ENCODE assay signal across 16 cellular contexts in the genomic region with DNA sequence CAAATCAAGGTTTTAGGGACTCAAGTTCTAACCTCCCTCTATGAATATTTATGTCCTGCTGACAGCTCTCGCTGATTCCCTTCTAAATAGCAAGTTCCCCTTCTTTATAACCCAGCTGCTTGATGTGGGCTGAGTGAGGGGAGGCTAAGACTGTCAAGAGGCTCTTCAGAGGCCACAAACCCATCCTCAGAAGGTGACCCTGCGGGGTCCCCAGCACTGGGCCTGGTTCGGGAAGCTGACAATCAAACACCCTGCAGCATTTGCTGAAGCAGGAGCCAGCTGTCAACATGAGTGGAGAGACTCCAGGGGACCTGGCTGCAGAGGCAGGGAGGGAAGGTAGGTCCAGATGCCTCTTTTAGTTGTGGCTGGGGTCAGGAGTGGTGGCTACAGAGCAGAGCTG. TPM values are rescaled to one million over a fixed set of nuclear protein-coding genes. Genes with fewer than 3 reads are reported as not detected.
DNase-seq lines count a peak whose midpoint lies in the region; ATAC-seq and TF ChIP-seq lines count a peak whose summit lies in the region.
"Had no signal": no experiment of that assay in that cellular context is flagged by ENCODE, and none has a peak within 500 bp of the region (broad histone marks: within the 10 kb centered on the region; RNA-seq: fewer than 3 reads in every experiment).

No MANE protein-coding gene starts in this region.

- peaks cover 19% of the 10 kb centered on the region for H3K4me1 Mint-ChIP-seq in T-helper 2 cell treated with Interferon-gamma antibody and Interleukin-4, amounts not matched to agents 5 μg/mL and 100 μg/mL, for 36 hours (ENCODE audit: low read depth)
- peaks cover 36 to 70% (median 58%) of the 10 kb centered on the region in 4 donors for H3K4me1 Mint-ChIP-seq in CD4-positive, alpha-beta memory T cell
- H3K4me1 Mint-ChIP-seq in naive B cell = peaks cover 21 to 36% (median 35%) of the 10 kb centered on the region in 3 donors

- no peak for TF ChIP-seq CTCF in Panc1 (IDR thresholded peaks at IDR 0.05)

- DNase-seq in T-helper 2 cell treated with Interferon-gamma antibody and Interleukin-4, amounts not matched to agents 5 μg/mL and 100 μg/mL, for 36 hours (ENCODE audit: low spot score) = no peak
- DNase-seq in T-helper 2 cell (no peak), Panc1 (ENCODE audit: low read depth, low spot score) (no peak), naive B cell (no peak), AML-193 (lab: John Stamatoyannopoulos, UW) (no peak), superior temporal gyrus (ENCODE audit: extremely low spot score) (no peak), CD1c-positive myeloid dendritic cell (ENCODE audit: extremely low spot score) (no peak)
- DNase-seq in CD4-positive, alpha-beta memory T cell = no peak
- DNase-seq: activated CD4-positive, alpha-beta T cell treated with anti-CD3 and anti-CD28 coated beads, Interleukin-2, amount 50 U/mL, for 1 hour; anterior cingulate cortex; left cardiac atrium; midbrain; NCI-H1930; NCI-H526 treated with DMSO at 0.1 percent for 48 hours; nucleus accumbens; stomach had no signal

- H3K27ac Mint-ChIP-seq in T-helper 2 cell treated with Interferon-gamma antibody and Interleukin-4, amounts not matched to agents 5 μg/mL and 100 μg/mL, for 36 hours = peak overlapping the region; percentile 62
- peak overlapping the region; percentile 89 to 98 (median 92) for H3K27ac Mint-ChIP-seq in CD4-positive, alpha-beta memory T cell
- H3K27ac Mint-ChIP-seq in naive B cell = peak overlapping the region in 4 of 6 donors; percentile 25 to 93 (median 78)

- POLR2A ChIA-PET in CD4-positive, alpha-beta memory T cell (lab: Charles Lee; ENCODE audit: partially characterized antibody) = interaction anchor here (1.6 to 23.5 kb wide), 5 partner anchors 14 to 78 kb away, joined by 4 to 977 read pairs (median 8); partner anchors contain the start of gene CCDC167
- POLR2A ChIA-PET in Panc1 (lab: Charles Lee) = no interaction called here

- H3K27me3 ChIP-seq in CD4-positive, alpha-beta memory T cell (ENCODE audit: insufficient read depth, low read length) = no peaks in the 10 kb centered on the region
- H3K27me3 ChIP-seq in Panc1 (ENCODE audit: control insufficient read depth, insufficient read depth, low read length) = no peaks in the 10 kb centered on the region
- H3K27me3 ChIP-seq: stomach had no signal

- H3K27ac ChIP-seq in CD4-positive, alpha-beta memory T cell (ENCODE audit: low read depth, low read length) = peak overlapping the region; percentile 22
- H3K27ac ChIP-seq in Panc1 (ENCODE audit: low read length) = peak overlapping the region; percentile 18; the same call in 1 of the 2 replicates
- H3K27ac ChIP-seq: stomach had no signal

- no peaks in the 10 kb centered on the region for H3K9me3 Mint-ChIP-seq in T-helper 2 cell treated with Interferon-gamma antibody and Interleukin-4, amounts not matched to agents 5 μg/mL and 100 μg/mL, for 36 hours
- no peaks in the 10 kb centered on the region for H3K9me3 Mint-ChIP-seq in CD4-positive, alpha-beta memory T cell
- no peaks in the 10 kb centered on the region for H3K9me3 Mint-ChIP-seq in naive B cell

- ATAC-seq in Panc1 = no peak
- ATAC-seq in naive B cell (ENCODE audit: low read depth in 2 of 2) = no peak
- ATAC-seq: left cardiac atrium had no signal

- no peaks in the 10 kb centered on the region for H3K9me3 ChIP-seq in CD4-positive, alpha-beta memory T cell (ENCODE audit: control insufficient read depth in 1 of 2, low read length in 2 of 2)
- H3K9me3 ChIP-seq in Panc1 (ENCODE audit: control insufficient read depth, insufficient read depth, low read depth, low read length) = no peaks in the 10 kb centered on the region
- H3K9me3 ChIP-seq: stomach had no signal

- no TSS peak for BruUV-seq in Panc1 (replicated peaks; lab: Mats Ljungman, UMichigan)

- H3K36me3 Mint-ChIP-seq in T-helper 2 cell treated with Interferon-gamma antibody and Interleukin-4, amounts not matched to agents 5 μg/mL and 100 μg/mL, for 36 hours (ENCODE audit: low read depth) = peaks cover 14% of the 10 kb centered on the region
- H3K36me3 Mint-ChIP-seq in CD4-positive, alpha-beta memory T cell = peaks cover 10 to 19% of the 10 kb centered on the region in 2 donors
- H3K36me3 Mint-ChIP-seq in naive B cell = peaks cover 0 to 2% of the 10 kb centered on the region in 2 donors

- H3K36me3 ChIP-seq in CD4-positive, alpha-beta memory T cell (ENCODE audit: insufficient read depth, low read length) = peaks cover 10% of the 10 kb centered on the region
- H3K36me3 ChIP-seq in Panc1 (ENCODE audit: control insufficient read depth, insufficient read depth, low read length) = no peaks in the 10 kb centered on the region

- intact Hi-C loops in CD4-positive, alpha-beta memory T cell (cut with micrococcal nuclease) = no loop called here
- intact Hi-C loops in Panc1 (cut with micrococcal nuclease; ENCODE audit: unreplicated experiment) = no loop called here

- no peak overlapping the region for H3K4me3 ChIP-seq in CD4-positive, alpha-beta memory T cell (ENCODE audit: low read length in 2 of 2)
- H3K4me3 ChIP-seq in Panc1 (ENCODE audit: low read depth in 2 of 2, low read length in 2 of 2) = no peak overlapping the region
- H3K4me3 ChIP-seq: stomach had no signal

- no peak overlapping the region for H3K4me3 Mint-ChIP-seq in T-helper 2 cell treated with Interferon-gamma antibody and Interleukin-4, amounts not matched to agents 5 μg/mL and 100 μg/mL, for 36 hours
- peak overlapping the region in 3 of 8 donors; percentile 25 to 57 (median 28) for H3K4me3 Mint-ChIP-seq in CD4-positive, alpha-beta memory T cell
- peak overlapping the region in 1 of 8 donors; percentile 16 for H3K4me3 Mint-ChIP-seq in naive B cell

- H3K4me1 ChIP-seq in CD4-positive, alpha-beta memory T cell (ENCODE audit: insufficient read depth, low read length) = peaks cover 71% of the 10 kb centered on the region
- peaks cover 52% of the 10 kb centered on the region for H3K4me1 ChIP-seq in Panc1 (ENCODE audit: control insufficient read depth, insufficient read depth, low read length)

- CTCF ChIA-PET in CD4-positive, alpha-beta memory T cell (lab: Charles Lee; ENCODE audit: partially characterized antibody) = interaction anchor here (1.1 to 6.2 kb wide), 9 partner anchors 9 to 205 kb away, joined by 4 to 54 read pairs (median 7); partner anchors contain the start of gene CCDC167
- CTCF ChIA-PET in Panc1 (lab: Charles Lee) = no interaction called here

- in situ Hi-C loops in Panc1 (cut with HindIII; ENCODE audit: low pct_unique_long_range_greater_than_20kb, low sequenced_read_pairs) = no loop called here

- no peaks in the 10 kb centered on the region for H3K27me3 Mint-ChIP-seq in T-helper 2 cell treated with Interferon-gamma antibody and Interleukin-4, amounts not matched to agents 5 μg/mL and 100 μg/mL, for 36 hours (ENCODE audit: low read depth)
- no peaks in the 10 kb centered on the region for H3K27me3 Mint-ChIP-seq in CD4-positive, alpha-beta memory T cell
- no peaks in the 10 kb centered on the region for H3K27me3 Mint-ChIP-seq in naive B cell

RNA-seq across cellular contexts. Expression of gene CCDC167, which starts 11.8 kb away (rescaled TPM):
- total RNA-seq in CD4-positive, alpha-beta memory T cell = 10 to 100 TPM; 25.1 to 27.8 TPM
- 100 to 1,000 TPM; 151 to 226 TPM for polyA plus RNA-seq in CD4-positive, alpha-beta memory T cell
- total RNA-seq in Panc1 (2021; ENCODE audit: unreplicated experiment) = 57.6 TPM
- 48.1 TPM for polyA plus RNA-seq in Panc1 (2012; ENCODE audit: insufficient read length)
- polyA plus RNA-seq in naive B cell (ENCODE audit: low read depth in 6 of 6) = 10 to 100 TPM; 35.2 to 61.3 (median 52.4) TPM

RNA-seq across cellular contexts. Expression of gene CMTR1, which starts 54.9 kb away (rescaled TPM):
- total RNA-seq in CD4-positive, alpha-beta memory T cell = 10 to 100 TPM; 75.0 to 79.1 TPM
- 10 to 100 TPM; 28.4 to 32.6 TPM for polyA plus RNA-seq in CD4-positive, alpha-beta memory T cell
- 37.7 TPM for total RNA-seq in Panc1 (2021; ENCODE audit: unreplicated experiment)
- polyA plus RNA-seq in Panc1 (2012; ENCODE audit: insufficient read length) = 37.1 TPM
- 10 to 100 TPM; 27.2 to 32.1 (median 28.9) TPM for polyA plus RNA-seq in naive B cell (ENCODE audit: low read depth in 6 of 6)
